ENCODE assay signal across 15 cellular contexts in genomic region chr12:90360300-90360699, GRCh38.
DNase-seq lines count a peak whose midpoint lies in the region; ATAC-seq and TF ChIP-seq lines count a peak whose summit lies in the region.
"Had no signal": no experiment of that assay in that cellular context is flagged by ENCODE, and none has a peak within 500 bp of the region (broad histone marks: within the 10 kb centered on the region; RNA-seq: fewer than 3 reads in every experiment).

No MANE protein-coding gene starts in this region.

- no peak overlapping the region for H2BK120ac ChIP-seq in trophoblast cell (ENCODE audit: insufficient read depth, low read length, poor library complexity)

- H4K91ac ChIP-seq in trophoblast cell (ENCODE audit: low read depth, low read length), result no peak overlapping the region

- H3K23ac ChIP-seq in trophoblast cell (ENCODE audit: low read length), result no peak overlapping the region

- H2AK5ac ChIP-seq in trophoblast cell (ENCODE audit: low read length), result no peak overlapping the region

- POLR2A ChIA-PET in CD8-positive, alpha-beta T cell (lab: Charles Lee), result no interaction called here

- no peak overlapping the region for H2BK5ac ChIP-seq in trophoblast cell (ENCODE audit: low read depth, low read length, poor library complexity)

- no peaks in the 10 kb centered on the region for H3K27me3 ChIP-seq in mammary epithelial cell (ENCODE audit: insufficient read depth, low read length)
- H3K27me3 ChIP-seq in foreskin keratinocyte, result no peaks in the 10 kb centered on the region
- H3K27me3 ChIP-seq in trophoblast cell (ENCODE audit: insufficient read depth, low read length), result no peaks in the 10 kb centered on the region
- no peaks in the 10 kb centered on the region for H3K27me3 ChIP-seq in testis
- no peaks in the 10 kb centered on the region for H3K27me3 ChIP-seq in CD8-positive, alpha-beta T cell (ENCODE audit: insufficient read depth, low read length)
- no peaks in the 10 kb centered on the region for H3K27me3 ChIP-seq in SJCRH30

- dilution Hi-C loops in mammary epithelial cell (cut with HindIII; ENCODE audit: low sequenced_read_pairs), result no loop called here

- no peak for TF ChIP-seq POLR2A in testis (IDR thresholded peaks at IDR 0.05)

- H3K79me2 ChIP-seq in mammary epithelial cell (ENCODE audit: insufficient read depth, low read length) (no peaks in the 10 kb centered on the region), trophoblast cell (ENCODE audit: control insufficient read depth, insufficient read depth, low read length, poor library complexity) (no peaks in the 10 kb centered on the region)

- no peak overlapping the region for H3K18ac ChIP-seq in trophoblast cell (ENCODE audit: low read length)

- no peak overlapping the region for H2BK12ac ChIP-seq in trophoblast cell (ENCODE audit: low read length)

- no peak overlapping the region for H3K4ac ChIP-seq in trophoblast cell (ENCODE audit: low read depth, low read length)

- H3K27ac ChIP-seq in mammary epithelial cell (ENCODE audit: insufficient read depth, low read depth, low read length), result no peak overlapping the region
- H3K27ac ChIP-seq in foreskin keratinocyte, result no peak overlapping the region
- no peak overlapping the region for H3K27ac ChIP-seq in trophoblast cell (ENCODE audit: low read depth, low read length)
- H3K27ac ChIP-seq in testis, result no peak overlapping the region
- no peak overlapping the region for H3K27ac ChIP-seq in CD8-positive, alpha-beta T cell (ENCODE audit: low read depth, low read length)
- no peak overlapping the region for H3K27ac ChIP-seq in SJCRH30

- no peak overlapping the region for H3K14ac ChIP-seq in trophoblast cell (ENCODE audit: low read length)

- CTCF ChIA-PET in mammary epithelial cell (lab: Charles Lee; ENCODE audit: low non-redundant PET), result interaction anchor here (0.5 to 0.7 kb wide), 2 partner anchors 545 to 1704 kb away, joined by 3 to 4 read pairs; no protein-coding TSS in a partner anchor
- CTCF ChIA-PET in CD8-positive, alpha-beta T cell (lab: Charles Lee), result no interaction called here

- H3K4me3 Mint-ChIP-seq in CD8-positive, alpha-beta T cell, result no peak overlapping the region
- H3K4me3 Mint-ChIP-seq: B cell; CD4-positive, alpha-beta T cell; GM23338 had no signal

- no peak overlapping the region for H4K12ac ChIP-seq in trophoblast cell (ENCODE audit: low read depth, low read length)

- no peak overlapping the region for H3K4me3 ChIP-seq in mammary epithelial cell (replicated peaks in 1 of 3; ENCODE audit: insufficient read depth in 1 of 3, low read depth in 2 of 3, low read length in 3 of 3)
- H3K4me3 ChIP-seq in trophoblast cell (ENCODE audit: low read depth, low read length), result no peak overlapping the region
- no peak overlapping the region for H3K4me3 ChIP-seq in testis
- H3K4me3 ChIP-seq in CD8-positive, alpha-beta T cell (ENCODE audit: low read depth, low read length), result no peak overlapping the region
- no peak overlapping the region for H3K4me3 ChIP-seq in SJCRH30
- H3K4me3 ChIP-seq: GM23338 had no signal

- no peaks in the 10 kb centered on the region for H3K79me1 ChIP-seq in trophoblast cell (ENCODE audit: low read length)

- TF ChIP-seq CTCF in mammary epithelial cell (conservative IDR thresholded peaks at IDR 0.05 in 1 of 2, IDR thresholded peaks at IDR 0.05 in 1 of 2; ENCODE audit: extremely low read depth in 1 of 2, insufficient read depth in 1 of 2, low read depth in 1 of 2, low read length in 2 of 2) (no peak), foreskin keratinocyte (conservative IDR thresholded peaks at IDR 0.05) (no peak), testis (IDR thresholded peaks at IDR 0.05) (no peak)
- TF ChIP-seq CTCF in CD8-positive, alpha-beta T cell (IDR thresholded peaks at IDR 0.05), result no peak

- intact Hi-C loops in mammary epithelial cell (cut with micrococcal nuclease), result no loop called here
- intact Hi-C loops in testis (cut with DNase I; ENCODE audit: low total_unique reads), result no loop called here
- intact Hi-C loops in CD8-positive, alpha-beta T cell (cut with DNase I, micrococcal nuclease), result no loop called here

- no peaks in the 10 kb centered on the region for H3K36me3 Mint-ChIP-seq in CD8-positive, alpha-beta T cell

- no peak overlapping the region for H2AFZ ChIP-seq in mammary epithelial cell (ENCODE audit: low read depth, low read length)
- no peak overlapping the region for H2AFZ ChIP-seq in trophoblast cell (ENCODE audit: insufficient read depth, low read length, poor library complexity)
- H2AFZ ChIP-seq: GM23338 had no signal

- DNase-seq in NCI-H226 (peak; percentile 31), mammary epithelial cell (peak; percentile 49), foreskin keratinocyte (peak; percentile 73 to 85), trophoblast cell (peak; percentile 69 to 92), testis (no peak), SJCRH30 (no peak)
- no peak for DNase-seq in CD8-positive, alpha-beta T cell
- DNase-seq: C1 segment of cervical spinal cord; CD4-positive, alpha-beta T cell; DMS153; DMS79 treated with DMSO at 0.1 percent for 48 hours; EL; H7 had no signal

- H3K9me3 Mint-ChIP-seq in CD8-positive, alpha-beta T cell, result no peaks in the 10 kb centered on the region
- H3K9me3 Mint-ChIP-seq: CD4-positive, alpha-beta T cell; GM23338 had no signal

- H3K4me1 ChIP-seq in mammary epithelial cell (ENCODE audit: insufficient read depth, low read length) (no peaks in the 10 kb centered on the region), foreskin keratinocyte (peaks cover 3% of the 10 kb centered on the region), trophoblast cell (ENCODE audit: control insufficient read depth in 1 of 2, insufficient read depth in 2 of 2, low read length in 2 of 2) (peaks cover 3 to 8% of the 10 kb centered on the region in 2 experiments), testis (no peaks in the 10 kb centered on the region), SJCRH30 (peaks cover 15% of the 10 kb centered on the region)
- H3K4me1 ChIP-seq in CD8-positive, alpha-beta T cell (ENCODE audit: insufficient read depth, low read length), result no peaks in the 10 kb centered on the region

- H3K27ac Mint-ChIP-seq in CD8-positive, alpha-beta T cell, result no peak overlapping the region
- H3K27ac Mint-ChIP-seq: B cell; CD4-positive, alpha-beta T cell; GM23338 had no signal

- H3K9me3 ChIP-seq in mammary epithelial cell (replicated peaks; ENCODE audit: insufficient read depth, low read length) (no peaks in the 10 kb centered on the region), trophoblast cell (ENCODE audit: insufficient read depth, low read depth, low read length) (no peaks in the 10 kb centered on the region), testis (no peaks in the 10 kb centered on the region), SJCRH30 (replicated peaks) (peaks cover 9% of the 10 kb centered on the region; the same call in 1 of the 2 replicates)
- H3K9me3 ChIP-seq in CD8-positive, alpha-beta T cell (ENCODE audit: low read length), result no peaks in the 10 kb centered on the region

- H3K36me3 ChIP-seq in mammary epithelial cell (ENCODE audit: insufficient read depth, low read length), result no peaks in the 10 kb centered on the region
- H3K36me3 ChIP-seq in trophoblast cell (ENCODE audit: control insufficient read depth in 1 of 2, insufficient read depth in 2 of 2, low read length in 2 of 2), result no peaks in the 10 kb centered on the region
- no peaks in the 10 kb centered on the region for H3K36me3 ChIP-seq in testis (ENCODE audit: low read depth, missing control alignments)
- H3K36me3 ChIP-seq in CD8-positive, alpha-beta T cell (ENCODE audit: insufficient read depth, low read length), result no peaks in the 10 kb centered on the region
- H3K36me3 ChIP-seq in SJCRH30, result no peaks in the 10 kb centered on the region

- H3K4me1 Mint-ChIP-seq in CD8-positive, alpha-beta T cell (ENCODE audit: low read depth), result no peaks in the 10 kb centered on the region
- H3K4me1 Mint-ChIP-seq: B cell had no signal

- peak; percentile 87 for ATAC-seq in foreskin keratinocyte
- no peak for ATAC-seq in CD8-positive, alpha-beta T cell
- ATAC-seq: GM23338 had no signal

- BruUV-seq in mammary epithelial cell (replicated peaks; lab: Mats Ljungman, UMichigan), result no TSS peak

- H3K9ac ChIP-seq in mammary epithelial cell (ENCODE audit: insufficient read depth, low read length) (no peak overlapping the region), trophoblast cell (ENCODE audit: low read length) (no peak overlapping the region)

- H3K4me2 ChIP-seq in mammary epithelial cell (ENCODE audit: insufficient read depth, low read depth, low read length), result no peak overlapping the region
- H3K4me2 ChIP-seq in trophoblast cell (ENCODE audit: low read length), result no peak overlapping the region
- H3K4me2 ChIP-seq: GM23338 had no signal

- no peaks in the 10 kb centered on the region for H4K20me1 ChIP-seq in mammary epithelial cell (ENCODE audit: insufficient read depth, low read length)

- H4K8ac ChIP-seq in trophoblast cell (ENCODE audit: low read depth, low read length), result no peak overlapping the region

- in situ Hi-C loops in mammary epithelial cell (cut with MboI; ENCODE audit: low sequenced_read_pairs in 2 of 2), result no loop called here

- no peaks in the 10 kb centered on the region for H3K27me3 Mint-ChIP-seq in CD8-positive, alpha-beta T cell (ENCODE audit: low read depth)
- H3K27me3 Mint-ChIP-seq: B cell; CD4-positive, alpha-beta T cell had no signal

Comparison
In these comparisons a context has a peak if more than half of its experiments do, and no peak if none do; other contexts are left out.
1. DNase-seq: peak in NCI-H226 (single experiment), mammary epithelial cell (single experiment), foreskin keratinocyte (2 of 2) and trophoblast cell (2 of 2); none in testis (single experiment), CD8-positive, alpha-beta T cell (0 of 7) and SJCRH30 (0 of 2).